1 cellular context compared by ENCODE assay signal in the genomic region with DNA sequence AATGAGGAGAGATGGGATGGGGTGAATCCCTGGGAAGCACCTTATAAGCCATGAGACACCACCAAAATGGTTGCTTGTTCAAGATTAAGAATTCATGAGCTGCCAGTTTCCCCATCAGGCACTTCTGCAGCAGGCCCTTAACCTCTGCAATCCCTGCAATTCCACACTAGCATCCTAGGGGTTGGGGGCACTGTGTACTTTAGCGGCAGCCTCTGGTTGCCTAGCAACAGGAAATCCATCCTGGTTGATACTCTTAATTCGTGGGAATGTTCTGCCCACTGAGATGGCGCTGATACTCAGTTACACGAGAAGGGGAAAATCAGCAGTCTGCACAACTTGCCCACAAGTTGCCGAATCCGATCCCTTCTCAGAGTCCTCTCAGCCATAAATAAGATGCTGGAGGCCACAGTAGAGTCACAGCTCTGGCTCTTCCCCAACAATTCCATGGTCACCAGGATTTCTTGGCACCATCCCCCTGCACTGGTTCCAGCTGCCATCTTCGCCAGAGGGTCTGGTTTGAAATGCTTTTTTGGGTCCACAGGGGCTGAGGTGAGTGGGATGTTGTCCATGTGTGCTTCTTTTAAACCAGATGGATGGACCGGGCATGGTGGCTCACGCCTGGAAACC.
TF ChIP-seq lines count a peak whose summit lies in the region.

No MANE protein-coding gene starts in this region.

TF ChIP-seq in H1, 55 proteins besides CTCF, POLR2A, EP300 and RAD21:
- TF ChIP-seq, protein P1, sequence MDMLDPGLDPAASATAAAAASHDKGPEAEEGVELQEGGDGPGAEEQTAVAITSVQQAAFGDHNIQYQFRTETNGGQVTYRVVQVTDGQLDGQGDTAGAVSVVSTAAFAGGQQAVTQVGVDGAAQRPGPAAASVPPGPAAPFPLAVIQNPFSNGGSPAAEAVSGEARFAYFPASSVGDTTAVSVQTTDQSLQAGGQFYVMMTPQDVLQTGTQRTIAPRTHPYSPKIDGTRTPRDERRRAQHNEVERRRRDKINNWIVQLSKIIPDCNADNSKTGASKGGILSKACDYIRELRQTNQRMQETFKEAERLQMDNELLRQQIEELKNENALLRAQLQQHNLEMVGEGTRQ (IDR thresholded peaks at IDR 0.05; ENCODE audit: low read length): no peak
- peak; percentile 6; the same call in 1 of the 2 replicates for TF ChIP-seq TEAD4 (IDR thresholded peaks at IDR 0.05; ENCODE audit: low read depth, low read length)
